Comparison of ENCODE assay signal across 26 cellular contexts in the genomic region with DNA sequence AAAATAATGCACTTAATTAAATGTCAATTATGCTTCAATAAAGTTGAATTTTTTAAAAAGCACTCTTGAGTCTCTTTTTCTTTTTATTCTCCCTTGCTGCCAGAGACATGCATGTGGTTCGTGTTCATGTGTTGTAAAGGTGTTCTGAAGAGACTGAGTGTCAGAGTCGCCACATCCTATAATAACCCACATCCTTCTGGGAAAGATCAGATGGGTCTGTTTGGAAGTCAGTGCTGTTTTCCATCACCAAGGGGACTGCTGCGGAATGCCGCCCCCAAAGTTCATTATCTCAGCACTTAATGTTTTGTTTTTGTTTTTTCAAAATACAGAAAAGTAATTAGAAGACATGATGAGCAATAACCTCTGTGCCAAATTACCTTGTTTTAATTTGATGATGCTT.
"Had no signal": no experiment of that assay in that cellular context is flagged by ENCODE, and none has a peak within 500 bp of the region (broad histone marks: within the 10 kb centered on the region; RNA-seq: fewer than 3 reads in every experiment).

No MANE protein-coding gene starts in this region.

- H3K4me1 Mint-ChIP-seq: activated CD4-positive, alpha-beta T cell treated with anti-CD3 and anti-CD28 coated beads, Interleukin-2, amount 10 ng/mL, durations not matched to agents 7 days and 5 days; activated naive CD8-positive, alpha-beta T cell treated with anti-CD3 and anti-CD28 coated beads, Interleukin-2, amount 50 U/mL, for 24 hours; T-cell had no signal

- DNase-seq: activated B cell treated with CpG ODN at 0.5 μM for 24 hours; activated CD4-positive, alpha-beta memory T cell treated with anti-CD3 and anti-CD28 coated beads for 36 hours; activated CD4-positive, alpha-beta T cell treated with anti-CD3 and anti-CD28 coated beads for 1 hour; activated CD4-positive, alpha-beta T cell treated with anti-CD3 and anti-CD28 coated beads, Interleukin-2, amount 10 ng/mL, durations not matched to agents 7 days and 5 days; activated CD8-positive, alpha-beta memory T cell treated with anti-CD3 and anti-CD28 coated beads for 24 hours; activated effector memory CD4-positive, alpha-beta T cell treated with anti-CD3 and anti-CD28 coated beads, Interleukin-2, amount 50 U/mL, for 16 hours; activated naive CD4-positive, alpha-beta T cell treated with Interleukin-2 at 50 U/mL for 16 hours; activated naive CD8-positive, alpha-beta T cell treated with anti-CD3 and anti-CD28 coated beads, Interleukin-2, amount 50 U/mL, for 24 hours; activated T-cell treated with anti-CD3 and anti-CD28 coated beads, Interleukin-2, amount 50 U/mL, for 4 hours; amniotic stem cell; body of pancreas; Karpas-422; MM.1S; NCI-H1105; NCI-H1436 treated with DMSO at 0.1 percent for 48 hours; NCI-H187; NCI-H2081; NCI-H446; NCI-H524; PC-3; SHP77; T-cell; T-helper 2 cell; T1000 had no signal

- ATAC-seq: activated naive CD4-positive, alpha-beta T cell treated with anti-CD3 and anti-CD28 coated beads, Interleukin-2, amount 50 U/mL, for 72 hours; activated naive CD8-positive, alpha-beta T cell treated with anti-CD3 and anti-CD28 coated beads, Interleukin-2, amount 50 U/mL, for 24 hours; activated T-cell treated with anti-CD3 and anti-CD28 coated beads, Interleukin-2, amount 50 U/mL, for 4 hours; body of pancreas; PC-3; T-cell had no signal

- H3K4me3 Mint-ChIP-seq: activated B cell treated with CpG ODN at 0.5 μM for 24 hours; activated CD4-positive, alpha-beta memory T cell treated with anti-CD3 and anti-CD28 coated beads for 36 hours; activated CD4-positive, alpha-beta T cell treated with anti-CD3 and anti-CD28 coated beads, Interleukin-2, amount 10 ng/mL, durations not matched to agents 7 days and 5 days; activated naive CD8-positive, alpha-beta T cell treated with anti-CD3 and anti-CD28 coated beads, Interleukin-2, amount 50 U/mL, for 24 hours; activated T-cell treated with anti-CD3 and anti-CD28 coated beads, Interleukin-2, amount 50 U/mL, for 4 hours; T-cell had no signal

- H3K36me3 Mint-ChIP-seq: activated CD4-positive, alpha-beta memory T cell treated with anti-CD3 and anti-CD28 coated beads for 36 hours; activated naive CD4-positive, alpha-beta T cell treated with anti-CD3 and anti-CD28 coated beads, Interleukin-2, amount 50 U/mL, for 72 hours; T-cell had no signal

- H3K4me3 ChIP-seq: ascending aorta, body of pancreas had no signal

- H3K27me3 Mint-ChIP-seq: activated CD4-positive, alpha-beta T cell treated with anti-CD3 and anti-CD28 coated beads, Interleukin-2, amount 10 ng/mL, durations not matched to agents 7 days and 5 days had no signal

- H3K9me3 Mint-ChIP-seq: activated CD4-positive, alpha-beta T cell treated with anti-CD3 and anti-CD28 coated beads, Interleukin-2, amount 10 ng/mL, durations not matched to agents 7 days and 5 days; activated naive CD4-positive, alpha-beta T cell treated with anti-CD3 and anti-CD28 coated beads, Interleukin-2, amount 50 U/mL, for 72 hours; activated naive CD8-positive, alpha-beta T cell treated with anti-CD3 and anti-CD28 coated beads, Interleukin-2, amount 50 U/mL, for 24 hours; activated T-cell treated with anti-CD3 and anti-CD28 coated beads, Interleukin-2, amount 50 U/mL, for 4 hours; T-cell had no signal

- H3K27ac Mint-ChIP-seq: activated B cell treated with CpG ODN at 0.5 μM for 24 hours; activated CD4-positive, alpha-beta memory T cell treated with anti-CD3 and anti-CD28 coated beads for 36 hours; activated CD4-positive, alpha-beta T cell treated with anti-CD3 and anti-CD28 coated beads, Interleukin-2, amount 10 ng/mL, durations not matched to agents 7 days and 5 days; activated naive CD4-positive, alpha-beta T cell treated with anti-CD3 and anti-CD28 coated beads, Interleukin-2, amount 50 U/mL, for 72 hours; activated naive CD8-positive, alpha-beta T cell treated with anti-CD3 and anti-CD28 coated beads, Interleukin-2, amount 50 U/mL, for 24 hours; T-cell had no signal
